8 cellular contexts compared by ENCODE assay signal in genomic region chr17:46224864-46225263, GRCh38. TPM values are rescaled to one million over a fixed set of nuclear protein-coding genes. Genes with fewer than 3 reads are reported as not detected.
DNase-seq lines count a peak whose midpoint lies in the region; ATAC-seq and TF ChIP-seq lines count a peak whose summit lies in the region.
"Not testable (repeated sequence)": the region's sequence is repeated elsewhere in the genome, so short reads cannot be mapped to it uniquely, and the experiment has no call there.

No MANE protein-coding gene starts in this region.

- ATAC-seq in GM18519 (IDR thresholded peaks at IDR 0.05; ENCODE audit: low FRiP score, unreplicated experiment) (peak; percentile 11), HCT116 (peak; percentile 52), HG03520 (IDR thresholded peaks at IDR 0.05; ENCODE audit: unreplicated experiment) (peak; percentile 39)

- POLR2A ChIA-PET in HCT116 (lab: Charles Lee), result not testable (repeated sequence)

- peak overlapping the region; percentile 65 for H3K4me2 ChIP-seq in HCT116 (ENCODE audit: low read length)
- H3K4me2 ChIP-seq in osteoblast (ENCODE audit: insufficient read depth, low read length), result not testable (repeated sequence)

- H3K9me2 ChIP-seq in HCT116 (ENCODE audit: insufficient read depth), result not testable (repeated sequence)

- H3K4me3 ChIP-seq in HCT116 (replicated peaks in 1 of 2; ENCODE audit: low read depth in 1 of 2, low read length in 2 of 2) (peak overlapping the region; percentile 42 to 62), cardiac fibroblast (replicated peaks in 1 of 2; ENCODE audit: low read depth in 2 of 2, low read length in 2 of 2) (peak overlapping the region; percentile 44 to 52), iPS-11a (ENCODE audit: low read depth, low read length) (peak overlapping the region; percentile 39), osteoblast (ENCODE audit: insufficient read depth, low read length) (peak overlapping the region; percentile 76), vagina (peak overlapping the region; percentile 60 to 61)

- H4K20me1 ChIP-seq in HCT116 (ENCODE audit: insufficient read depth); osteoblast (ENCODE audit: insufficient read depth, low read length): not testable (repeated sequence)

- H3K79me2 ChIP-seq in HCT116 (ENCODE audit: insufficient read depth, low read length); osteoblast (ENCODE audit: insufficient read depth, low read length): not testable (repeated sequence)

- not testable (repeated sequence) for BruUV-seq in HCT116 (replicated peaks; lab: Mats Ljungman, UMichigan)

- not testable (repeated sequence) for H2AFZ ChIP-seq in HCT116 (ENCODE audit: low read depth, low read length, poor library complexity, severe bottlenecking); osteoblast (ENCODE audit: low read length)

- H3K36me3 ChIP-seq in HCT116 (ENCODE audit: control insufficient read depth in 1 of 2, insufficient read depth in 2 of 2, low read length in 2 of 2); osteoblast (ENCODE audit: insufficient read depth, low read length); vagina: not testable (repeated sequence)

- TF ChIP-seq CTCF in HCT116 (IDR thresholded peaks at IDR 0.05 in 2 of 3, conservative IDR thresholded peaks at IDR 0.05 in 1 of 3; ENCODE audit: borderline replicate concordance in 1 of 3, insufficient read depth in 1 of 3, low read depth in 2 of 3, low read length in 2 of 3); VCaP (conservative IDR thresholded peaks at IDR 0.05); cardiac fibroblast (IDR thresholded peaks at IDR 0.05; ENCODE audit: low read depth, low read length); osteoblast (IDR thresholded peaks at IDR 0.05; ENCODE audit: extremely low read depth, low read depth, low read length); vagina (IDR thresholded peaks at IDR 0.05): not testable (repeated sequence)

- intact Hi-C loops in HCT116 (cut with micrococcal nuclease); vagina (cut with DNase I): not testable (repeated sequence)

- CTCF ChIA-PET in HCT116 (lab: Charles Lee), result not testable (repeated sequence)

- H3K27me3 ChIP-seq in HCT116 (ENCODE audit: insufficient read depth, low read length); osteoblast (ENCODE audit: insufficient read depth, low read length); vagina: not testable (repeated sequence)

- TF ChIP-seq RAD21 in HCT116 (IDR thresholded peaks at IDR 0.05; ENCODE audit: low read depth), result not testable (repeated sequence)

- not testable (repeated sequence) for H3K9me3 ChIP-seq in HCT116 (ENCODE audit: control insufficient read depth in 1 of 2, insufficient read depth in 1 of 2, low read depth in 1 of 2, low read length in 2 of 2); osteoblast (ENCODE audit: low read depth, low read length); vagina

- DNase-seq in HCT116 (ENCODE audit: low read depth, low spot score); cardiac fibroblast (ENCODE audit: low read depth in 2 of 2); vagina (ENCODE audit: extremely low spot score in 2 of 2): not testable (repeated sequence)
- peak; percentile 31 for DNase-seq in osteoblast (ENCODE audit: insufficient read length, low spot score, missing footprints)

- H3K27ac ChIP-seq in HCT116 (ENCODE audit: low read depth, low read length), result peak overlapping the region; percentile 57; the same call in 1 of the 2 replicates
- peak overlapping the region; percentile 65 for H3K27ac ChIP-seq in VCaP
- H3K27ac ChIP-seq in osteoblast (ENCODE audit: low read depth, low read length), result not testable (repeated sequence)
- peak overlapping the region; percentile 56 for H3K27ac ChIP-seq in vagina

- peaks cover 0 to 10% of the 10 kb centered on the region in 2 experiments; a peak in 2 of 4 replicates for H3K4me1 ChIP-seq in HCT116 (ENCODE audit: control insufficient read depth in 1 of 2, insufficient read depth in 2 of 2, low read length in 2 of 2)
- not testable (repeated sequence) for H3K4me1 ChIP-seq in osteoblast (ENCODE audit: insufficient read depth, low read length); vagina

- not testable (repeated sequence) for TF ChIP-seq POLR2A in HCT116 (IDR thresholded peaks at IDR 0.05; ENCODE audit: borderline replicate concordance, extremely low read depth, insufficient read depth, insufficient read length); vagina (IDR thresholded peaks at IDR 0.05)

- RAD21 ChIA-PET in HCT116 (lab: Charles Lee; ENCODE audit: low non-redundant PET in 1 of 2, low total read pairs in 2 of 2, uncharacterized antibody in 2 of 2, unreplicated experiment in 2 of 2), result not testable (repeated sequence)

- peak overlapping the region; percentile 52 for H3K9ac ChIP-seq in HCT116 (ENCODE audit: low read length)

TF ChIP-seq in HCT116, 20 proteins besides CTCF, POLR2A, EP300 and RAD21:
- peak; percentile 34; the same call in 1 of the 2 replicates for TF ChIP-seq ZFX (IDR thresholded peaks at IDR 0.05)

RNA-seq across cellular contexts. Expression of gene KANSL1, which starts 31.6 kb away (rescaled TPM):
- 77.5 TPM for total RNA-seq in HCT116 (2021; ENCODE audit: unreplicated experiment)
- 25.7 and 26.9 TPM in 2 replicates for polyA plus RNA-seq in HCT116 (2012)
- total RNA-seq in osteoblast, result 79.9 and 151 TPM in 2 replicates
- 122 TPM for total RNA-seq in vagina
